In genomic region chr17:80034654-80034976, GRCh38 we compare ENCODE assay signal across 9 cellular contexts. TPM values are rescaled to one million over a fixed set of nuclear protein-coding genes. Genes with fewer than 3 reads are reported as not detected.
DNase-seq lines count a peak whose midpoint lies in the region; ATAC-seq and TF ChIP-seq lines count a peak whose summit lies in the region.
"Had no signal": no experiment of that assay in that cellular context is flagged by ENCODE, and none has a peak within 500 bp of the region (broad histone marks: within the 10 kb centered on the region; RNA-seq: fewer than 3 reads in every experiment).

No MANE protein-coding gene starts in this region.

- no peak for TF ChIP-seq CTCF in foreskin fibroblast (IDR thresholded peaks at IDR 0.05; ENCODE audit: low read depth, low read length)
- no peak for TF ChIP-seq CTCF in sigmoid colon (IDR thresholded peaks at IDR 0.05)

- H3K27ac ChIP-seq in SK-N-MC = no peak overlapping the region
- H3K27ac ChIP-seq in sigmoid colon = peak overlapping the region; percentile 82 to 96 (median 87)

- intact Hi-C loops in sigmoid colon (cut with DNase I) = loop anchor here (2.0 kb wide), 1 partner anchor 26 kb away; no protein-coding TSS in a partner anchor

- H3K9me3 ChIP-seq in SK-N-MC (ENCODE audit: low read depth, low read length) (no peaks in the 10 kb centered on the region), sigmoid colon (no peaks in the 10 kb centered on the region)

- no peak for TF ChIP-seq POLR2A in sigmoid colon (IDR thresholded peaks at IDR 0.05)

- WGBS in sigmoid colon, 2 donors = 5 to 20% methylated on average over 6 of the region's 6 CpGs

- DNase-seq in SK-N-MC (ENCODE audit: low read depth, low spot score) (no peak), foreskin fibroblast (peak in 1 of 2 donors; percentile 11), sigmoid colon (no peak), SW 1271 (lab: John Stamatoyannopoulos, UW) (no peak), inferior parietal cortex (ENCODE audit: extremely low spot score) (no peak)
- DNase-seq: NK-92 treated with Interleukin-12 subunit alpha and Interleukin-12 subunit beta, amount 100 ng/mL, for 24 hours had no signal

- H3K9ac ChIP-seq in SK-N-MC (ENCODE audit: insufficient read length) = peak overlapping the region; percentile 88

- H3K4me1 ChIP-seq in sigmoid colon = peaks cover 0 to 30% (median 14%) of the 10 kb centered on the region in 4 donors

- ATAC-seq in GM18520 (IDR thresholded peaks at IDR 0.05; ENCODE audit: unreplicated experiment) = no peak
- no peak for ATAC-seq in HG02885 (IDR thresholded peaks at IDR 0.05; ENCODE audit: poor library complexity, unreplicated experiment)

- H3K36me3 ChIP-seq in SK-N-MC (ENCODE audit: insufficient read depth, low read length) (no peaks in the 10 kb centered on the region), sigmoid colon (peaks cover 0 to under 1% (median 0%) of the 10 kb centered on the region in 4 donors)

- H3K4me3 ChIP-seq in GM08714 (ENCODE audit: low read length) (peak overlapping the region; percentile 23; the same call in 1 of the 2 replicates), SK-N-MC (peak overlapping the region; percentile 78), foreskin fibroblast (ENCODE audit: low read depth in 1 of 2, low read length in 2 of 2) (peak overlapping the region; percentile 74), sigmoid colon (peak overlapping the region; percentile 58 to 87 (median 76))

- no peaks in the 10 kb centered on the region for H3K27me3 ChIP-seq in sigmoid colon

- TF ChIP-seq EP300 in sigmoid colon (IDR thresholded peaks at IDR 0.05) = no peak

RNA-seq across cellular contexts. Expression of gene TBC1D16, which starts 1.1 kb away (rescaled TPM):
- total RNA-seq in sigmoid colon = 10 to 100 TPM; 15.1 to 21.9 (median 16.2) TPM
- 10 to 100 TPM in 1 of 3 donors, 1 to 10 TPM in 2; 3.6 to 17.2 (median 4.2) TPM for polyA plus RNA-seq in sigmoid colon

RNA-seq across cellular contexts. Expression of gene CCDC40, which starts 1.8 kb away (rescaled TPM):
- total RNA-seq in sigmoid colon = 10 to 100 TPM in 1 of 4 donors, 1 to 10 TPM in 3; 5.3 to 25.8 (median 6.4) TPM
- 1 to 10 TPM in 1 of 3 donors, not detected in 2; 1.4 TPM for polyA plus RNA-seq in sigmoid colon

Comparison
In these comparisons a context has a peak if more than half of its experiments do, and no peak if none do; other contexts are left out.
1. H3K4me3 ChIP-seq: peak in every context shown above with its lines; median percentile 78 in SK-N-MC; 76 in sigmoid colon; 74 in foreskin fibroblast; 23 in GM08714.